Comparison of ENCODE assay signal across 21 cellular contexts in the genomic region with DNA sequence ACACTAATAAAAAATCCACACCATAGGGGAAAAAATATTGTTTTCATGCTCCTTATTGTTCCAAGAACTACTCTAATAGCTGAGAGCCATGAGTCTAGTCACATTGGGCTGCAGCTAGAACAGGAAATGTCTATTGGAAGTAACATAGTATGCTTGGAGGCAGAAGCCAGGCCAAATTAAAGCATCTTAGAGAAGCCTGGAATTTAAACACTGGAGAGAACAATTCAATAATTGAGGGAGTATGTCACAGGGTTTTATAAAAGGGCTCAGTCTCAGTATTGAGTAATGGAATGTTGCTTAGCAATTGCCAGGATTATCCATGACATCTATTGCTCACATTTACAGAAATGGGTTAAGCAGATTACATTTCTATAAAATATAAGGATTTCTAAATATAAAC.
"Had no signal": no experiment of that assay in that cellular context is flagged by ENCODE, and none has a peak within 500 bp of the region (broad histone marks: within the 10 kb centered on the region; RNA-seq: fewer than 3 reads in every experiment).

No MANE protein-coding gene starts in this region.

- H3K9ac ChIP-seq: neural progenitor cell had no signal

- H3K4me2 ChIP-seq: neural progenitor cell had no signal

- H3K36me3 ChIP-seq: esophagus squamous epithelium, lower lobe of right lung, neural progenitor cell, thyroid gland had no signal

- H3K4me3 ChIP-seq: coronary artery, esophagus squamous epithelium, lower lobe of right lung, neural progenitor cell, thyroid gland had no signal

- H3K27ac ChIP-seq: coronary artery, esophagus squamous epithelium, lower lobe of right lung, neural progenitor cell, thyroid gland had no signal

- H3K4me1 ChIP-seq: esophagus squamous epithelium, lower lobe of right lung, neural progenitor cell, thyroid gland had no signal

- H3K9me3 ChIP-seq: esophagus squamous epithelium, lower lobe of right lung, thyroid gland had no signal

- H2AFZ ChIP-seq: neural progenitor cell had no signal

- H3K27me3 ChIP-seq: esophagus squamous epithelium, neural progenitor cell, thyroid gland had no signal

- DNase-seq: activated CD4-positive, alpha-beta T cell treated with anti-CD3 and anti-CD28 coated beads for 4 hours; activated CD4-positive, alpha-beta T cell treated with anti-CD3 and anti-CD28 coated beads, Interleukin-2, amount 50 U/mL, for 48 hours; activated CD4-positive, CD25-positive, alpha-beta regulatory T cell; activated CD8-positive, alpha-beta memory T cell treated with anti-CD3 and anti-CD28 coated beads, Interleukin-2, amount 50 U/mL, for 48 hours; activated naive CD4-positive, alpha-beta T cell treated with Interleukin-2 at 50 U/mL for 16 hours; activated naive CD8-positive, alpha-beta T cell treated with anti-CD3 and anti-CD28 coated beads, Interleukin-2, amount 10 ng/mL, durations not matched to agents 7 days and 5 days; activated T-cell treated with anti-CD3 and anti-CD28 coated beads, Interleukin-2, amount 50 U/mL, for 4 hours; amygdala; cerebellar nuclear complex; endodermal cell; esophagus squamous epithelium; foreskin fibroblast; lower lobe of right lung; naive thymus-derived CD8-positive, alpha-beta T cell; retina; stimulated activated CD4-positive, alpha-beta T cell treated with anti-CD3 and anti-CD28 coated beads, Interleukin-1b, Interleukin-23, amount 100 ng/mL, for 48 hours; substantia nigra; T-helper 17 cell; thyroid gland had no signal
